1 cellular context compared by ENCODE assay signal in the genomic region with DNA sequence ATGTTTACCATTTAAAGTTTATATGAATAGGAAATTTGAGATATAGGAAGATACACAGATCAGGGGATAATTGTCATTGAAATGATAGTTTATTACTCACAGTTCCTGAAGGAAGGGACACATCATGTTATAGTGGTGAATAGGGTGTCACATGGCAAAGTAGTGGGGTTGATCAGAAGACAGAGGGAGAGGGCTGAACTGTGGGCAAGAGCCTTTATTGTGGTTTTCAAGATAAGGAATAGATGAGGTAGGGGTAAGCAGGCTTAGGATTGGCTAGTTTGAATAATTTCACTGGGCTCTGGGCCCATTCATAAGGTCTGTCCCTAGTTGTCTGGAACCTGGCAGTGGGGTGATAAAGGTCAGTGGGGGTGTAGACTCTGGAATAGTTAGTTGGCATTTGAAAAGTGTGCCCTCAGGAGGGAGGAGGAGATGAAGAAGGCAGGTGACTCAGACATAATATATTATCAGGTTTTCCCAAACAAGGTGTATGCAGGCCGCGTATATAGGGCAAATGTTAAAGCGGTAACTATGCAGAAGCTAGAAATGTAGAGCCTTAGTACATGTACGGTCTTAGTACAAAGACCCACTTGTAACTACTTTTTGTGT.
TF ChIP-seq lines count a peak whose summit lies in the region.

No MANE protein-coding gene starts in this region.

TF ChIP-seq in HCT116, 20 proteins besides CTCF, POLR2A, EP300 and RAD21 (continued from another document):
- TF ChIP-seq, protein P1, sequence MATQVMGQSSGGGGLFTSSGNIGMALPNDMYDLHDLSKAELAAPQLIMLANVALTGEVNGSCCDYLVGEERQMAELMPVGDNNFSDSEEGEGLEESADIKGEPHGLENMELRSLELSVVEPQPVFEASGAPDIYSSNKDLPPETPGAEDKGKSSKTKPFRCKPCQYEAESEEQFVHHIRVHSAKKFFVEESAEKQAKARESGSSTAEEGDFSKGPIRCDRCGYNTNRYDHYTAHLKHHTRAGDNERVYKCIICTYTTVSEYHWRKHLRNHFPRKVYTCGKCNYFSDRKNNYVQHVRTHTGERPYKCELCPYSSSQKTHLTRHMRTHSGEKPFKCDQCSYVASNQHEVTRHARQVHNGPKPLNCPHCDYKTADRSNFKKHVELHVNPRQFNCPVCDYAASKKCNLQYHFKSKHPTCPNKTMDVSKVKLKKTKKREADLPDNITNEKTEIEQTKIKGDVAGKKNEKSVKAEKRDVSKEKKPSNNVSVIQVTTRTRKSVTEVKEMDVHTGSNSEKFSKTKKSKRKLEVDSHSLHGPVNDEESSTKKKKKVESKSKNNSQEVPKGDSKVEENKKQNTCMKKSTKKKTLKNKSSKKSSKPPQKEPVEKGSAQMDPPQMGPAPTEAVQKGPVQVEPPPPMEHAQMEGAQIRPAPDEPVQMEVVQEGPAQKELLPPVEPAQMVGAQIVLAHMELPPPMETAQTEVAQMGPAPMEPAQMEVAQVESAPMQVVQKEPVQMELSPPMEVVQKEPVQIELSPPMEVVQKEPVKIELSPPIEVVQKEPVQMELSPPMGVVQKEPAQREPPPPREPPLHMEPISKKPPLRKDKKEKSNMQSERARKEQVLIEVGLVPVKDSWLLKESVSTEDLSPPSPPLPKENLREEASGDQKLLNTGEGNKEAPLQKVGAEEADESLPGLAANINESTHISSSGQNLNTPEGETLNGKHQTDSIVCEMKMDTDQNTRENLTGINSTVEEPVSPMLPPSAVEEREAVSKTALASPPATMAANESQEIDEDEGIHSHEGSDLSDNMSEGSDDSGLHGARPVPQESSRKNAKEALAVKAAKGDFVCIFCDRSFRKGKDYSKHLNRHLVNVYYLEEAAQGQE (IDR thresholded peaks at IDR 0.05; ENCODE audit: low read depth) = no peak
- TF ChIP-seq JUND (IDR thresholded peaks at IDR 0.05) = no peak
